In genomic region chr7:77331938-77332695, GRCh38 we compare ENCODE assay signal across 8 cellular contexts.
A peak's percentile ranks its signal among the peaks of the same experiment; 100 is the strongest.
DNase-seq lines count a peak whose midpoint lies in the region; ATAC-seq and TF ChIP-seq lines count a peak whose summit lies in the region.

No MANE protein-coding gene starts in this region.

- H3K4me1 ChIP-seq in neutrophil (ENCODE audit: control insufficient read depth in 1 of 2, insufficient read depth in 1 of 2, low read depth in 1 of 2, low read length in 1 of 2), result peaks cover 50 to 54% of the 10 kb centered on the region in 2 experiments

- no peaks in the 10 kb centered on the region for H3K9me3 Mint-ChIP-seq in activated CD8-positive, alpha-beta T cell treated with anti-CD3 and anti-CD28 coated beads, Interleukin-2, amount 10 ng/mL, durations not matched to agents 7 days and 5 days (ENCODE audit: insufficient read depth)

- CTCF ChIA-PET in activated CD8-positive, alpha-beta T cell treated with anti-CD3 and anti-CD28 coated beads, Interleukin-2, amount 10 ng/mL, durations not matched to agents 7 days and 5 days (lab: Charles Lee), result interaction anchor here (0.6 to 3.2 kb wide), 37 partner anchors 9 to 320 kb away, joined by 3 to 67 read pairs (median 4); partner anchors contain the start of genes CCDC146, FGL2 and GSAP

- no peaks in the 10 kb centered on the region for H3K36me3 Mint-ChIP-seq in activated CD8-positive, alpha-beta T cell treated with anti-CD3 and anti-CD28 coated beads, Interleukin-2, amount 10 ng/mL, durations not matched to agents 7 days and 5 days (ENCODE audit: low read depth)

- no peak overlapping the region for H3K4me3 Mint-ChIP-seq in activated CD8-positive, alpha-beta T cell treated with anti-CD3 and anti-CD28 coated beads, Interleukin-2, amount 10 ng/mL, durations not matched to agents 7 days and 5 days

- TF ChIP-seq CTCF in fibroblast of pulmonary artery (IDR thresholded peaks at IDR 0.05; ENCODE audit: low read length, missing control alignments), result peak; percentile 65
- peak; percentile 58 for TF ChIP-seq CTCF in neutrophil (IDR thresholded peaks at IDR 0.05)

- H3K4me1 Mint-ChIP-seq in activated CD8-positive, alpha-beta T cell treated with anti-CD3 and anti-CD28 coated beads, Interleukin-2, amount 10 ng/mL, durations not matched to agents 7 days and 5 days (ENCODE audit: low read depth), result peaks cover 54% of the 10 kb centered on the region

- no peak overlapping the region for H3K27ac ChIP-seq in neutrophil

- POLR2A ChIA-PET in activated CD8-positive, alpha-beta T cell treated with anti-CD3 and anti-CD28 coated beads, Interleukin-2, amount 10 ng/mL, durations not matched to agents 7 days and 5 days (lab: Charles Lee), result interaction anchor here (1.0 kb wide), 1 partner anchor 85 kb away, joined by 3 read pairs; no protein-coding TSS in a partner anchor

- DNase-seq in ELR (ENCODE audit: low read depth) (peak; percentile 88), HPDE6-E6E7 (ENCODE audit: extremely low spot score) (peak; percentile 81), NCI-H82 (lab: John Stamatoyannopoulos, UW) (peak; percentile 96), fibroblast of pulmonary artery (ENCODE audit: low read depth) (peak; percentile 95), posterior vena cava (ENCODE audit: low spot score) (no peak)
- peak; percentile 70 for DNase-seq in activated CD8-positive, alpha-beta T cell treated with anti-CD3 and anti-CD28 coated beads, Interleukin-2, amount 10 ng/mL, durations not matched to agents 7 days and 5 days

- H3K27ac Mint-ChIP-seq in activated CD8-positive, alpha-beta T cell treated with anti-CD3 and anti-CD28 coated beads, Interleukin-2, amount 10 ng/mL, durations not matched to agents 7 days and 5 days, result peak overlapping the region; percentile 55

- H3K27me3 ChIP-seq in neutrophil, result no peaks in the 10 kb centered on the region

- peak; percentile 58 for ATAC-seq in GM21515 (IDR thresholded peaks at IDR 0.05; ENCODE audit: unreplicated experiment)
- peak; percentile 91 for ATAC-seq in activated CD8-positive, alpha-beta T cell treated with anti-CD3 and anti-CD28 coated beads, Interleukin-2, amount 10 ng/mL, durations not matched to agents 7 days and 5 days

- intact Hi-C loops in posterior vena cava (cut with DNase I), result no loop called here

- H3K9me3 ChIP-seq in neutrophil, result no peaks in the 10 kb centered on the region

- H3K4me3 ChIP-seq in fibroblast of pulmonary artery (replicated peaks; ENCODE audit: low read depth, low read length) (no peak overlapping the region), neutrophil (ENCODE audit: low read depth in 1 of 2, low read length in 1 of 2) (no peak overlapping the region)

- H3K27me3 Mint-ChIP-seq in activated CD8-positive, alpha-beta T cell treated with anti-CD3 and anti-CD28 coated beads, Interleukin-2, amount 10 ng/mL, durations not matched to agents 7 days and 5 days (ENCODE audit: low read depth), result no peaks in the 10 kb centered on the region

- no peaks in the 10 kb centered on the region for H3K36me3 ChIP-seq in neutrophil
